In the genomic region with DNA sequence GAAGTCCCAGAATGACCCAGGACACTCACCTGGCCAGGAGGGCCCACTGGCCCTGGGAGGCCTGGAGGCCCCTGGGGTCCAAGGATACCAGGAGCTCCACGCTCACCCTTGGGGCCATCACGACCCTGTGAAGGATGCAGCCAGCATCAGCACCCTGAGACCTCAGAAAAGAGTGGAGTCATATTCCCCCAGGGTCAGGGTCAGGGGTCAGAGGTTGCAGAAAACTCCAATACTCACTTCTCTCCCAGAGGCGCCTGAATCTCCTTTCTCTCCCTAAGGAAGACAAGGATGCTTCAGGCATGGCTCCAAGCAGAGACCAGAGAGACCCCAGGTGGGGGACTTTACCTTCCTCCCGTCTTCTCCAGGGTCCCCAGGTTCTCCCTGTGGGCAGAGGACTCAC, we compare ENCODE assay signal across 12 cellular contexts. TPM values are rescaled to one million over a fixed set of nuclear protein-coding genes. Genes with fewer than 3 reads are reported as not detected.
"Had no signal": no experiment of that assay in that cellular context is flagged by ENCODE, and none has a peak within 500 bp of the region (broad histone marks: within the 10 kb centered on the region; RNA-seq: fewer than 3 reads in every experiment).

No MANE protein-coding gene starts in this region.

- DNase-seq: GM23248, GOT3, H7, H9, HCEC 1CT, HFFc6 had no signal

- H2AFZ ChIP-seq: GM23248, GM23338 had no signal

- H3K9me3 ChIP-seq: HAP-1 had no signal

- H3K4me1 ChIP-seq: HAP-1 had no signal

- H3K36me3 ChIP-seq: HAP-1 had no signal

- H3K9ac ChIP-seq: GM23248 had no signal

- ATAC-seq: GM23338, HCT116 had no signal

- H3K4me3 ChIP-seq: GM23248, GM23338, HAP-1 had no signal

- H3K4me2 ChIP-seq: GM23338 had no signal

- H3K27ac ChIP-seq: GM23248 had no signal

- FAIRE-seq: H1, H54 had no signal

RNA-seq across cellular contexts. Expression of gene UCN2, which starts 13.1 kb away (rescaled TPM):
- total RNA-seq: H1 had no signal
- polyA plus RNA-seq: GM23338 had no signal

RNA-seq across cellular contexts. Expression of gene TMEM89, which starts 44.9 kb away (rescaled TPM):
- total RNA-seq: GM23248, GM23338, H1, H4, H7 had no signal
- polyA plus RNA-seq: GM23248, GM23338, H1 had no signal
